Comparison of ENCODE assay signal across 11 cellular contexts in the genomic region with DNA sequence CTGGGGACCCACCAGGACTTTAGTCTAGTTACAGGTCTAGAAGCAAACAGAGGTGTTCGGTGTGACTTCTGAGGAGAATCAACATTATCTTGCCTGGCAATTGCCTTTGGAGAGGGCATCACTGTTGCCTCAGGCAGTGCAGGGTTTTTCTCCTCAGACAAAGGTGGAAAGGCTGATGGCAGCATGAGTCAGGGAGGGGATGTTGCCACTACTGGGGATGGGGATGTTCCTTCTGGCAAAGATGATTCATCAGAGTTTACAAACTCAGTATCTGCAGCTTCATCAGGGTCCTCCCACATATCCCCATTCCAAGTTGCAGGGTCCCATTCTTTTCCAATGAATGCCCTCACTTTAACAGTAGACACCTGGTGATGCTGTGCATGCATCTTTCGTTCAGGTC.
"Had no signal": no experiment of that assay in that cellular context is flagged by ENCODE, and none has a peak within 500 bp of the region (broad histone marks: within the 10 kb centered on the region; RNA-seq: fewer than 3 reads in every experiment).

No MANE protein-coding gene starts in this region.

- DNase-seq: GM23248, GOT3, H7, HFFc6, IMR-90, KG1 had no signal

- H3K27ac ChIP-seq: GM23248, HL-60 had no signal

- H3K4me1 ChIP-seq: HAP-1 had no signal

- H3K9me3 ChIP-seq: HAP-1 had no signal

- FAIRE-seq: HTR-8/SVneo, K562 had no signal

- ATAC-seq: HCT116, K562 had no signal

- H3K36me3 ChIP-seq: HAP-1 had no signal

- H3K4me3 ChIP-seq: GM23248, HAP-1, K562 had no signal
